Comparison of ENCODE assay signal across 9 cellular contexts in the genomic region with DNA sequence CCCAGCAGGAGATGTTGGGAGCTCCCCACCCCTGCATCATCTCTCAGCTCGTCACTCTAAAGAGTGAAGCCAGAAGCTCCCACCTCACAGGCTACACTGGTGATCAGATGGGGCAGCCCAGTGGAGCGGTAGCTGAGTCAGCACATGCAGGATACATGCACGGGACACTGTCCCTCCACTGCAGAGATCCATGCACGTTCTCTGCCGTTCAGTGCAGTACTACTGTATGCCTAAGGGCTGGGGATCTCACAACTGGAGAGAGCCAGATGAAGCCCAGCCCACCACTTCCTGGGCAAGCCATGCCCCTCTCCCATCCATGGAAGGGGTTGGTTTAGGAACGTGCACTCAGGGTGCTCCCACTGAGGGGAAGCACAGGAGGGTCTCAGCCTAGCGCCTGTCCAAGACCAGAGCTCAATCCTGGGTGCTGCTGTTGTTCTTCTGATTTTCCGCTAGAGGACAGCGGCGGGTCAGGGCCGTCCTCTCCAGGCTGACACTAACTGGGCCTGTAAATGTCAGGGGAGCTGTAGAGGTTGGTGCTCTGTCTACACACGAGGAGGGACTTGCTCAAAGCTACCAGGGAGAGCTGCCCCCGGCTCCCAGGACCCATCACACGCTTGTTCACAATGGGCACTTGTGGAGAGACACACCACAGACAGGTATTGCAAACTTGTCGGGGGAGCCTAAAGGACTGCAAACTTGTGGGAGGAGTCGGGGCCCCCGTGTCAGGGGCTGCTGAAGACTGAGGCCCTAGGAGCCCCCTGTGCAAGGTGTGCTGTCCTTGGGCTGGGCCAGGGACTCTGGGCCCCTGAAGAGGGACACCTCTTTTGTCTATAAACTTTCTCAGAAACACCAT. TPM values are rescaled to one million over a fixed set of nuclear protein-coding genes. Genes with fewer than 3 reads are reported as not detected.
DNase-seq lines count a peak whose midpoint lies in the region; ATAC-seq and TF ChIP-seq lines count a peak whose summit lies in the region.
"Had no signal": no experiment of that assay in that cellular context is flagged by ENCODE, and none has a peak within 500 bp of the region (broad histone marks: within the 10 kb centered on the region; RNA-seq: fewer than 3 reads in every experiment).

No MANE protein-coding gene starts in this region.

- H3K9me3 Mint-ChIP-seq in WTC11, result peaks cover 5% of the 10 kb centered on the region

- H3K4me3 ChIP-seq in AG09309 (ENCODE audit: control insufficient read depth, low read depth, low read length) (no peak overlapping the region), GM12865 (ENCODE audit: low read depth, low read length) (no peak overlapping the region), neural cell (ENCODE audit: low read length) (no peak overlapping the region)

- no peak overlapping the region for H3K27ac Mint-ChIP-seq in WTC11

- H4K20me1 ChIP-seq in neural cell (ENCODE audit: insufficient read depth), result no peaks in the 10 kb centered on the region

- H3K27me3 ChIP-seq in neural cell (ENCODE audit: insufficient read depth, low read depth, low read length), result no peaks in the 10 kb centered on the region

- no peaks in the 10 kb centered on the region for H3F3A ChIP-seq in neural cell (ENCODE audit: insufficient read depth, low read length, poor library complexity, severe bottlenecking)

- POLR2A ChIA-PET in WTC11 (lab: Charles Lee), result interaction anchor here (0.6 to 1.2 kb wide), 2 partner anchors 65 to 128 kb away, joined by 3 to 5 read pairs; no protein-coding TSS in a partner anchor

- peak; percentile 64 for ATAC-seq in HG02610 (IDR thresholded peaks at IDR 0.05; ENCODE audit: unreplicated experiment)
- peak; percentile 96 for ATAC-seq in WTC11
- ATAC-seq in esophagus mucosa, result peak; percentile 61

- H3K79me2 ChIP-seq in neural cell (replicated peaks; ENCODE audit: insufficient read depth, low read length), result no peaks in the 10 kb centered on the region

- TF ChIP-seq EP300 in neural cell (conservative IDR thresholded peaks at IDR 0.05; ENCODE audit: poor library complexity, severe bottlenecking), result no peak

- no peak overlapping the region for H3K4me3 Mint-ChIP-seq in WTC11

- H2AFZ ChIP-seq in neural cell (ENCODE audit: low read depth, low read length), result no peak overlapping the region

- CTCF ChIA-PET in WTC11 (lab: Charles Lee), result interaction anchor here (0.5 to 2.2 kb wide), 83 partner anchors 9 to 529 kb away, joined by 3 to 87 read pairs (median 5); a partner anchor contains a TSS

- H3K4me1 Mint-ChIP-seq in WTC11, result no peaks in the 10 kb centered on the region

- no peaks in the 10 kb centered on the region for H3K27me3 Mint-ChIP-seq in WTC11 (ENCODE audit: low read depth)

- DNase-seq in AG09309 (ENCODE audit: low read depth), result no peak
- DNase-seq in GM12865 (ENCODE audit: low read depth), result peak; percentile 72
- DNase-seq in NCI-H1417 (lab: John Stamatoyannopoulos, UW), result peak; percentile 29 to 63 (median 44)
- DNase-seq in WTC11 (ENCODE audit: low spot score), result peak; percentile 62
- no peak for DNase-seq in DMS79 treated with DMSO at 0.1 percent for 48 hours (lab: John Stamatoyannopoulos, UW)

- H3K36me3 Mint-ChIP-seq in WTC11, result no peaks in the 10 kb centered on the region

- H3K4me2 ChIP-seq in neural cell (ENCODE audit: low read length), result no peak overlapping the region
- H3K4me2 ChIP-seq: KMS-11 had no signal

- no peaks in the 10 kb centered on the region for H3K9me2 ChIP-seq in neural cell (ENCODE audit: insufficient read depth, low read length)

- no peaks in the 10 kb centered on the region for H3K9me3 ChIP-seq in neural cell (ENCODE audit: low read length)

- H3K9ac ChIP-seq in neural cell (ENCODE audit: low read length), result no peak overlapping the region
- H3K9ac ChIP-seq: KMS-11 had no signal

- no peaks in the 10 kb centered on the region for H3K36me3 ChIP-seq in neural cell (ENCODE audit: insufficient read depth, low read length)

- H3K27ac ChIP-seq in neural cell (ENCODE audit: low read length), result no peak overlapping the region
- H3K27ac ChIP-seq: KMS-11 had no signal

- TF ChIP-seq RAD21 in neural cell (conservative IDR thresholded peaks at IDR 0.05), result peak; percentile 74

- TF ChIP-seq CTCF in AG09309 (IDR thresholded peaks at IDR 0.05; ENCODE audit: control insufficient read depth, insufficient read depth, low read depth, low read length, missing control alignments) (peak; percentile 88), GM12865 (IDR thresholded peaks at IDR 0.05; ENCODE audit: insufficient read depth, low read depth, low read length, missing control alignments) (peak; percentile 86), WTC11 (IDR thresholded peaks at IDR 0.05) (peak; percentile 51; the same call in 1 of the 2 replicates), neural cell (IDR thresholded peaks at IDR 0.05; ENCODE audit: poor library complexity, severe bottlenecking) (peak; percentile 75)

TF ChIP-seq in WTC11, 78 proteins besides CTCF, POLR2A, EP300 and RAD21:
- TF ChIP-seq, protein P1, sequence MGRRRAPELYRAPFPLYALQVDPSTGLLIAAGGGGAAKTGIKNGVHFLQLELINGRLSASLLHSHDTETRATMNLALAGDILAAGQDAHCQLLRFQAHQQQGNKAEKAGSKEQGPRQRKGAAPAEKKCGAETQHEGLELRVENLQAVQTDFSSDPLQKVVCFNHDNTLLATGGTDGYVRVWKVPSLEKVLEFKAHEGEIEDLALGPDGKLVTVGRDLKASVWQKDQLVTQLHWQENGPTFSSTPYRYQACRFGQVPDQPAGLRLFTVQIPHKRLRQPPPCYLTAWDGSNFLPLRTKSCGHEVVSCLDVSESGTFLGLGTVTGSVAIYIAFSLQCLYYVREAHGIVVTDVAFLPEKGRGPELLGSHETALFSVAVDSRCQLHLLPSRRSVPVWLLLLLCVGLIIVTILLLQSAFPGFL (CRISPR knock-in tag; IDR thresholded peaks at IDR 0.05; ENCODE audit: borderline replicate concordance), result no peak
- TF ChIP-seq ZNF138 (CRISPR knock-in tag; conservative IDR thresholded peaks at IDR 0.05) (no peak), RELA (CRISPR knock-in tag; IDR thresholded peaks at IDR 0.05; ENCODE audit: borderline replicate concordance) (no peak), TEAD1 (CRISPR knock-in tag; IDR thresholded peaks at IDR 0.05) (0 out of 2 replicates have a peak, but pooled peaks have one; percentile 16), ZNF121 (CRISPR knock-in tag; IDR thresholded peaks at IDR 0.05) (peak; percentile 99)

TF ChIP-seq in neural cell, 6 proteins besides CTCF, POLR2A, EP300 and RAD21:
- TF ChIP-seq MXI1 (conservative IDR thresholded peaks at IDR 0.05; ENCODE audit: poor library complexity, severe bottlenecking) (no peak), POLR2AphosphoS5 (IDR thresholded peaks at IDR 0.05) (no peak), SMC3 (conservative IDR thresholded peaks at IDR 0.05; ENCODE audit: poor library complexity) (peak; percentile 70), TAF1 (IDR thresholded peaks at IDR 0.05; ENCODE audit: low read depth) (no peak), EZH2 (IDR thresholded peaks at IDR 0.05; ENCODE audit: borderline replicate concordance, insufficient read depth, low read length, poor library complexity, severe bottlenecking) (no peak)
- TF ChIP-seq, protein P2, sequence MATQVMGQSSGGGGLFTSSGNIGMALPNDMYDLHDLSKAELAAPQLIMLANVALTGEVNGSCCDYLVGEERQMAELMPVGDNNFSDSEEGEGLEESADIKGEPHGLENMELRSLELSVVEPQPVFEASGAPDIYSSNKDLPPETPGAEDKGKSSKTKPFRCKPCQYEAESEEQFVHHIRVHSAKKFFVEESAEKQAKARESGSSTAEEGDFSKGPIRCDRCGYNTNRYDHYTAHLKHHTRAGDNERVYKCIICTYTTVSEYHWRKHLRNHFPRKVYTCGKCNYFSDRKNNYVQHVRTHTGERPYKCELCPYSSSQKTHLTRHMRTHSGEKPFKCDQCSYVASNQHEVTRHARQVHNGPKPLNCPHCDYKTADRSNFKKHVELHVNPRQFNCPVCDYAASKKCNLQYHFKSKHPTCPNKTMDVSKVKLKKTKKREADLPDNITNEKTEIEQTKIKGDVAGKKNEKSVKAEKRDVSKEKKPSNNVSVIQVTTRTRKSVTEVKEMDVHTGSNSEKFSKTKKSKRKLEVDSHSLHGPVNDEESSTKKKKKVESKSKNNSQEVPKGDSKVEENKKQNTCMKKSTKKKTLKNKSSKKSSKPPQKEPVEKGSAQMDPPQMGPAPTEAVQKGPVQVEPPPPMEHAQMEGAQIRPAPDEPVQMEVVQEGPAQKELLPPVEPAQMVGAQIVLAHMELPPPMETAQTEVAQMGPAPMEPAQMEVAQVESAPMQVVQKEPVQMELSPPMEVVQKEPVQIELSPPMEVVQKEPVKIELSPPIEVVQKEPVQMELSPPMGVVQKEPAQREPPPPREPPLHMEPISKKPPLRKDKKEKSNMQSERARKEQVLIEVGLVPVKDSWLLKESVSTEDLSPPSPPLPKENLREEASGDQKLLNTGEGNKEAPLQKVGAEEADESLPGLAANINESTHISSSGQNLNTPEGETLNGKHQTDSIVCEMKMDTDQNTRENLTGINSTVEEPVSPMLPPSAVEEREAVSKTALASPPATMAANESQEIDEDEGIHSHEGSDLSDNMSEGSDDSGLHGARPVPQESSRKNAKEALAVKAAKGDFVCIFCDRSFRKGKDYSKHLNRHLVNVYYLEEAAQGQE (IDR thresholded peaks at IDR 0.05; ENCODE audit: borderline replicate concordance), result no peak
TF ChIP-seq in neural cell: peak in this region for 1.

RNA-seq across cellular contexts. Expression of a gene that starts 18.2 kb away (rescaled TPM):
- total RNA-seq in WTC11 (2021) (2.6 to 3.9 TPM (median 2.8 TPM) in 3 replicates), esophagus mucosa (20.1 TPM)
- 14.9 and 103 TPM in 2 replicates for polyA plus RNA-seq in neural cell
- 29.7 and 47.6 TPM in 2 replicates for polyA minus RNA-seq in neural cell

RNA-seq across cellular contexts. Expression of a gene that starts 22.3 kb away (rescaled TPM):
- total RNA-seq in WTC11 (2021) (0.42 to 0.64 TPM (median 0.55 TPM) in 3 replicates), esophagus mucosa (52.9 TPM)
- not detected in 2 replicates for polyA plus RNA-seq in neural cell
- not detected in 2 replicates for polyA minus RNA-seq in neural cell

Comparison
In these comparisons a context has a peak if more than half of its experiments do, and no peak if none do; other contexts are left out.
1. DNase-seq: peak in GM12865 (single experiment), NCI-H1417 (3 of 3) and WTC11 (single experiment); none in AG09309 (single experiment) and DMS79 treated with DMSO at 0.1 percent for 48 hours (single experiment).
2. RNA of a gene that starts 22.3 kb away (total RNA-seq): 52.9 TPM in esophagus mucosa (single experiment); 0.42 to 0.64 TPM in WTC11; every median in the first group is over 10 times any median in the second.
3. Peak in every context shown above with its lines, with median percentiles within 50 percentile points of each other: CTCF ChIP-seq and ATAC-seq.